Comparison of ENCODE assay signal across 1 cellular context in genomic region chr22:31588970-31589675, GRCh38.
TF ChIP-seq lines count a peak whose summit lies in the region.

No MANE protein-coding gene starts in this region.

TF ChIP-seq in HepG2, 621 proteins besides CTCF, POLR2A, EP300 and RAD21 (continued from another document and continues in another):
- TF ChIP-seq AHDC1 (CRISPR knock-in tag; IDR thresholded peaks at IDR 0.05; ENCODE audit: borderline replicate concordance) (no peak; the same call in 1 of the 2 replicates), ZSCAN20 (CRISPR knock-in tag; IDR thresholded peaks at IDR 0.05; ENCODE audit: borderline replicate concordance) (no peak), PRMT3 (CRISPR knock-in tag; IDR thresholded peaks at IDR 0.05; ENCODE audit: borderline replicate concordance, low read depth) (no peak), MNT (IDR thresholded peaks at IDR 0.05) (no peak), ZNF605 (CRISPR knock-in tag; IDR thresholded peaks at IDR 0.05) (no peak), ZNF232 (CRISPR knock-in tag; IDR thresholded peaks at IDR 0.05; ENCODE audit: borderline replicate concordance) (no peak; the same call in 1 of the 2 replicates), IRF9 (CRISPR knock-in tag; IDR thresholded peaks at IDR 0.05; ENCODE audit: borderline replicate concordance) (no peak), ZNF577 (CRISPR knock-in tag; IDR thresholded peaks at IDR 0.05; ENCODE audit: borderline replicate concordance, low read depth) (no peak), ZNF44 (CRISPR knock-in tag; IDR thresholded peaks at IDR 0.05) (no peak), GATAD1 (CRISPR knock-in tag; IDR thresholded peaks at IDR 0.05) (0 out of 2 replicates have a peak, but pooled peaks have one; percentile 27), POLR2G (IDR thresholded peaks at IDR 0.05; ENCODE audit: low read depth, low read length) (peak; percentile 81), AGO2 (optimal IDR thresholded peaks at IDR 0.05; ENCODE audit: low read depth, low read length) (no peak), ZNF839 (CRISPR knock-in tag; IDR thresholded peaks at IDR 0.05; ENCODE audit: borderline replicate concordance) (no peak), HDAC1 (CRISPR knock-in tag; IDR thresholded peaks at IDR 0.05) (no peak), CBFB (CRISPR knock-in tag; IDR thresholded peaks at IDR 0.05) (no peak), FIP1L1 (IDR thresholded peaks at IDR 0.05; ENCODE audit: borderline replicate concordance, insufficient read depth, low read depth, low read length) (no peak), ARNT (IDR thresholded peaks at IDR 0.05) (no peak), ZNF800 (CRISPR knock-in tag; IDR thresholded peaks at IDR 0.05) (peak; percentile 44; the same call in 1 of the 2 replicates), TRIM24 (CRISPR knock-in tag; IDR thresholded peaks at IDR 0.05) (no peak), SALL1 (CRISPR knock-in tag; IDR thresholded peaks at IDR 0.05) (peak; percentile 87), ZNF343 (CRISPR knock-in tag; IDR thresholded peaks at IDR 0.05) (no peak), TEF (CRISPR knock-in tag; IDR thresholded peaks at IDR 0.05) (no peak), TOE1 (CRISPR knock-in tag; IDR thresholded peaks at IDR 0.05) (no peak), ZHX2 (IDR thresholded peaks at IDR 0.05; ENCODE audit: low read depth) (peak; percentile 47; the same call in 1 of the 2 replicates), ZHX2 (CRISPR knock-in tag; IDR thresholded peaks at IDR 0.05; ENCODE audit: borderline replicate concordance) (no peak), ZGPAT (CRISPR knock-in tag; IDR thresholded peaks at IDR 0.05) (peak; percentile 53; the same call in 1 of the 2 replicates), ZMAT5 (CRISPR knock-in tag; IDR thresholded peaks at IDR 0.05; ENCODE audit: borderline replicate concordance, low read depth) (no peak), KMT2B (CRISPR knock-in tag; IDR thresholded peaks at IDR 0.05) (0 out of 2 replicates have a peak, but pooled peaks have one; percentile 28), CBX1 (IDR thresholded peaks at IDR 0.05; ENCODE audit: low read depth) (no peak), ATRX (CRISPR knock-in tag; IDR thresholded peaks at IDR 0.05; ENCODE audit: borderline replicate concordance) (no peak), GPBP1L1 (CRISPR knock-in tag; IDR thresholded peaks at IDR 0.05) (no peak), ZNF572 (CRISPR knock-in tag; IDR thresholded peaks at IDR 0.05) (no peak)
